ENCODE assay signal across 12 cellular contexts in genomic region chr11:94597896-94598295, GRCh38. TPM values are rescaled to one million over a fixed set of nuclear protein-coding genes. Genes with fewer than 3 reads are reported as not detected.
DNase-seq lines count a peak whose midpoint lies in the region; TF ChIP-seq lines count a peak whose summit lies in the region.
"Had no signal": no experiment of that assay in that cellular context is flagged by ENCODE, and none has a peak within 500 bp of the region (broad histone marks: within the 10 kb centered on the region; RNA-seq: fewer than 3 reads in every experiment).

No MANE protein-coding gene starts in this region.

- no peaks in the 10 kb centered on the region for H3K27me3 ChIP-seq in brain microvascular endothelial cell (replicated peaks)

- peaks cover 3% of the 10 kb centered on the region for H3K9me3 Mint-ChIP-seq in osteocyte (ENCODE audit: unreplicated experiment)

- H3K27ac ChIP-seq in brain microvascular endothelial cell = no peak overlapping the region

- no peak overlapping the region for H3K27ac Mint-ChIP-seq in osteocyte (ENCODE audit: unreplicated experiment)

- H3K4me1 Mint-ChIP-seq in osteocyte (ENCODE audit: unreplicated experiment) = peaks cover under 1% of the 10 kb centered on the region

- H3K4me3 Mint-ChIP-seq in osteocyte (ENCODE audit: unreplicated experiment) = no peak overlapping the region

- peak; percentile 17 for TF ChIP-seq CTCF in brain microvascular endothelial cell (IDR thresholded peaks at IDR 0.05; ENCODE audit: low read depth, low read length, missing control alignments)
- TF ChIP-seq CTCF in osteocyte (IDR thresholded peaks at IDR 0.05) = peak; percentile 34

- in situ Hi-C loops in brain microvascular endothelial cell (cut with HindIII; ENCODE audit: low pct_ligation_motif_present, low sequenced_read_pairs) = no loop called here

- H3K27me3 Mint-ChIP-seq in osteocyte (ENCODE audit: unreplicated experiment) = no peaks in the 10 kb centered on the region

- H3K4me3 ChIP-seq in brain microvascular endothelial cell (ENCODE audit: low read depth, low read length) = no peak overlapping the region

- no peaks in the 10 kb centered on the region for H3K36me3 ChIP-seq in brain microvascular endothelial cell (replicated peaks)

- DNase-seq in DMS53 (lab: John Stamatoyannopoulos, UW) (peak; percentile 20), DMS53 treated with DMSO at 0.1 percent for 48 hours (lab: John Stamatoyannopoulos, UW; ENCODE audit: unreplicated experiment) (no peak), NCI-H69 (lab: John Stamatoyannopoulos, UW) (peak; percentile 72), brain microvascular endothelial cell (no peak), osteocyte (ENCODE audit: extremely low spot score, unreplicated experiment) (no peak), cortex of kidney (lab: John Stamatoyannopoulos, UW) (no peak), HPDE6-E6E7 (ENCODE audit: extremely low spot score) (no peak), glomerular visceral epithelial cell (ENCODE audit: extremely low spot score) (no peak)
- DNase-seq: activated CD4-positive, alpha-beta T cell treated with anti-CD3 and anti-CD28 coated beads, Interleukin-2, amount 50 U/mL, for 48 hours; GF-D8; NCI-H1417 treated with DMSO at 0.1 percent for 48 hours; stimulated activated naive CD8-positive, alpha-beta T cell treated with anti-CD3 and anti-CD28 coated beads, Interleukin-15, Interleukin-2, amounts not matched to agents 100 U/mL and 50 U/mL, for 24 hours had no signal

- H3K36me3 Mint-ChIP-seq in osteocyte (ENCODE audit: unreplicated experiment) = peaks cover 2% of the 10 kb centered on the region

RNA-seq across cellular contexts. Expression of gene PIWIL4, which starts 30.7 kb away (rescaled TPM):
- total RNA-seq in osteocyte = 0.84 and 1.2 TPM in 2 replicates

RNA-seq across cellular contexts. Expression of gene FUT4, which starts 54.2 kb away (rescaled TPM):
- 2.8 and 3.0 TPM in 2 replicates for total RNA-seq in osteocyte

Comparison
In these comparisons a context has a peak if more than half of its experiments do, and no peak if none do; other contexts are left out.
1. DNase-seq: peak in DMS53 (single experiment) and NCI-H69 (single experiment); none in DMS53 treated with DMSO at 0.1 percent for 48 hours (single experiment), brain microvascular endothelial cell (single experiment), osteocyte (single experiment), cortex of kidney (single experiment), HPDE6-E6E7 (single experiment) and glomerular visceral epithelial cell (single experiment).